33 cellular contexts compared by ENCODE assay signal in genomic region chr17:73867056-73867455, GRCh38.
"Had no signal": no experiment of that assay in that cellular context is flagged by ENCODE, and none has a peak within 500 bp of the region (broad histone marks: within the 10 kb centered on the region; RNA-seq: fewer than 3 reads in every experiment).

No MANE protein-coding gene starts in this region.

- DNase-seq: activated B cell treated with CpG ODN at 0.5 μM for 24 hours; activated CD4-positive, alpha-beta memory T cell treated with anti-CD3 and anti-CD28 coated beads for 36 hours; activated CD4-positive, alpha-beta T cell treated with anti-CD3 and anti-CD28 coated beads for 4 hours; activated CD4-positive, alpha-beta T cell treated with anti-CD3 and anti-CD28 coated beads, Interleukin-2, amount 10 ng/mL, durations not matched to agents 24 days and 14 days; activated CD4-positive, alpha-beta T cell treated with anti-CD3 and anti-CD28 coated beads, Interleukin-2, amount 50 U/mL, for 1 hour; activated CD4-positive, alpha-beta T cell treated with anti-CD3 and anti-CD28 coated beads, Interleukin-2, amount 50 U/mL, for 4 hours; activated CD4-positive, CD25-positive, alpha-beta regulatory T cell treated with anti-CD3 and anti-CD28 coated beads, Interleukin-2, amount 50 U/mL, for 72 hours; activated CD8-positive, alpha-beta memory T cell treated with anti-CD3 and anti-CD28 coated beads, Interleukin-2, amount 50 U/mL, for 4 hours; activated CD8-positive, alpha-beta T cell treated with anti-CD3 and anti-CD28 coated beads for 36 hours; activated effector memory CD4-positive, alpha-beta T cell treated with Interleukin-2 at 50 U/mL for 16 hours; activated gamma-delta T cell; activated naive CD4-positive, alpha-beta T cell treated with anti-CD3 and anti-CD28 coated beads, Interleukin-2, amount 10 ng/mL, durations not matched to agents 7 days and 5 days; activated naive CD4-positive, alpha-beta T cell treated with Interleukin-2 at 50 U/mL for 16 hours; activated naive CD8-positive, alpha-beta T cell treated with anti-CD3 and anti-CD28 coated beads, Interleukin-2, amount 10 ng/mL, durations not matched to agents 7 days and 5 days; activated naive CD8-positive, alpha-beta T cell treated with anti-CD3 and anti-CD28 coated beads, Interleukin-2, amount 50 U/mL, for 24 hours; activated T-cell treated with anti-CD3 and anti-CD28 coated beads for 4 hours; activated T-cell treated with anti-CD3 and anti-CD28 coated beads, Interleukin-2, amount 50 U/mL, for 1 hour; activated T-cell treated with anti-CD3 and anti-CD28 coated beads, Interleukin-2, amount 50 U/mL, for 4 hours; brain microvascular endothelial cell; caudate nucleus; cerebellar nuclear complex; T-helper 2 cell; T-helper 9 cell had no signal

- H3K4me1 Mint-ChIP-seq: activated B cell treated with CpG ODN at 0.5 μM for 24 hours; activated CD4-positive, alpha-beta T cell treated with anti-CD3 and anti-CD28 coated beads, Interleukin-2, amount 10 ng/mL, durations not matched to agents 24 days and 14 days; activated naive CD4-positive, alpha-beta T cell treated with anti-CD3 and anti-CD28 coated beads, Interleukin-2, amount 10 ng/mL, durations not matched to agents 7 days and 5 days; activated naive CD4-positive, alpha-beta T cell treated with anti-CD3 and anti-CD28 coated beads, Interleukin-2, amount 50 U/mL, for 24 hours; activated naive CD8-positive, alpha-beta T cell treated with anti-CD3 and anti-CD28 coated beads, Interleukin-2, amount 10 ng/mL, durations not matched to agents 7 days and 5 days; activated naive CD8-positive, alpha-beta T cell treated with anti-CD3 and anti-CD28 coated beads, Interleukin-2, amount 50 U/mL, for 24 hours; central memory CD8-positive, alpha-beta T cell had no signal

- FAIRE-seq: TTC549 had no signal

- ATAC-seq: activated CD8-positive, alpha-beta T cell treated with anti-CD3 and anti-CD28 coated beads for 36 hours; activated naive CD8-positive, alpha-beta T cell treated with anti-CD3 and anti-CD28 coated beads, Interleukin-2, amount 50 U/mL, for 24 hours; activated T-cell treated with anti-CD3 and anti-CD28 coated beads, Interleukin-2, amount 50 U/mL, for 4 hours had no signal

- H3K27me3 ChIP-seq: ascending aorta, brain microvascular endothelial cell, breast epithelium, cardiac muscle cell had no signal

- H3K27me3 Mint-ChIP-seq: activated CD4-positive, alpha-beta memory T cell treated with anti-CD3 and anti-CD28 coated beads for 36 hours; activated CD4-positive, alpha-beta T cell treated with anti-CD3 and anti-CD28 coated beads, Interleukin-2, amount 10 ng/mL, durations not matched to agents 24 days and 14 days; activated CD8-positive, alpha-beta T cell treated with anti-CD3 and anti-CD28 coated beads for 36 hours; activated naive CD4-positive, alpha-beta T cell treated with anti-CD3 and anti-CD28 coated beads, Interleukin-2, amount 50 U/mL, for 24 hours; activated naive CD8-positive, alpha-beta T cell; activated naive CD8-positive, alpha-beta T cell treated with anti-CD3 and anti-CD28 coated beads, Interleukin-2, amount 10 ng/mL, durations not matched to agents 7 days and 5 days; activated naive CD8-positive, alpha-beta T cell treated with anti-CD3 and anti-CD28 coated beads, Interleukin-2, amount 50 U/mL, for 24 hours had no signal

- H3K36me3 ChIP-seq: ascending aorta, brain microvascular endothelial cell, breast epithelium, cardiac muscle cell had no signal

- H3K27ac Mint-ChIP-seq: activated B cell treated with CpG ODN at 0.5 μM for 24 hours; activated CD4-positive, alpha-beta memory T cell treated with anti-CD3 and anti-CD28 coated beads for 36 hours; activated CD4-positive, alpha-beta T cell treated with anti-CD3 and anti-CD28 coated beads, Interleukin-2, amount 10 ng/mL, durations not matched to agents 24 days and 14 days; activated CD8-positive, alpha-beta T cell treated with anti-CD3 and anti-CD28 coated beads for 36 hours; activated naive CD4-positive, alpha-beta T cell treated with anti-CD3 and anti-CD28 coated beads, Interleukin-2, amount 10 ng/mL, durations not matched to agents 7 days and 5 days; activated naive CD4-positive, alpha-beta T cell treated with anti-CD3 and anti-CD28 coated beads, Interleukin-2, amount 50 U/mL, for 24 hours; activated naive CD8-positive, alpha-beta T cell; activated naive CD8-positive, alpha-beta T cell treated with anti-CD3 and anti-CD28 coated beads, Interleukin-2, amount 10 ng/mL, durations not matched to agents 7 days and 5 days; activated naive CD8-positive, alpha-beta T cell treated with anti-CD3 and anti-CD28 coated beads, Interleukin-2, amount 50 U/mL, for 24 hours; activated T-helper 2 cell treated with anti-CD3 and anti-CD28 coated beads, Interferon-gamma antibody, Interleukin-2, Interleukin-4, amounts not matched to agents 10 μg/mL and 5 μg/mL and 100 μg/mL, durations not matched to agents 14 hours and 24 hours and 36 hours; T-helper 2 cell treated with Interferon-gamma antibody and Interleukin-4, amounts not matched to agents 5 μg/mL and 100 μg/mL, for 36 hours had no signal

- H3K36me3 Mint-ChIP-seq: activated CD4-positive, alpha-beta memory T cell treated with anti-CD3 and anti-CD28 coated beads for 36 hours; activated naive CD4-positive, alpha-beta T cell treated with anti-CD3 and anti-CD28 coated beads, Interleukin-2, amount 10 ng/mL, durations not matched to agents 7 days and 5 days; activated naive CD4-positive, alpha-beta T cell treated with anti-CD3 and anti-CD28 coated beads, Interleukin-2, amount 50 U/mL, for 24 hours; activated naive CD8-positive, alpha-beta T cell; activated naive CD8-positive, alpha-beta T cell treated with anti-CD3 and anti-CD28 coated beads, Interleukin-2, amount 10 ng/mL, durations not matched to agents 7 days and 5 days had no signal

- H3K4me1 ChIP-seq: ascending aorta, breast epithelium had no signal

- H3K9me3 Mint-ChIP-seq: activated B cell treated with CpG ODN at 0.5 μM for 24 hours; activated CD4-positive, alpha-beta memory T cell treated with anti-CD3 and anti-CD28 coated beads for 36 hours; activated CD4-positive, alpha-beta T cell treated with anti-CD3 and anti-CD28 coated beads, Interleukin-2, amount 10 ng/mL, durations not matched to agents 24 days and 14 days; activated CD8-positive, alpha-beta T cell treated with anti-CD3 and anti-CD28 coated beads for 36 hours; activated naive CD4-positive, alpha-beta T cell treated with anti-CD3 and anti-CD28 coated beads, Interleukin-2, amount 10 ng/mL, durations not matched to agents 7 days and 5 days; activated naive CD4-positive, alpha-beta T cell treated with anti-CD3 and anti-CD28 coated beads, Interleukin-2, amount 50 U/mL, for 24 hours; activated naive CD8-positive, alpha-beta T cell treated with anti-CD3 and anti-CD28 coated beads, Interleukin-2, amount 10 ng/mL, durations not matched to agents 7 days and 5 days; activated naive CD8-positive, alpha-beta T cell treated with anti-CD3 and anti-CD28 coated beads, Interleukin-2, amount 50 U/mL, for 24 hours; activated T-cell treated with anti-CD3 and anti-CD28 coated beads, Interleukin-2, amount 50 U/mL, for 4 hours; activated T-helper 2 cell treated with anti-CD3 and anti-CD28 coated beads, Interferon-gamma antibody, Interleukin-2, Interleukin-4, amounts not matched to agents 10 μg/mL and 5 μg/mL and 100 μg/mL, durations not matched to agents 14 hours and 24 hours and 36 hours; central memory CD8-positive, alpha-beta T cell; T-helper 2 cell treated with Interferon-gamma antibody and Interleukin-4, amounts not matched to agents 5 μg/mL and 100 μg/mL, for 36 hours had no signal

- H3K4me3 Mint-ChIP-seq: activated B cell treated with CpG ODN at 0.5 μM for 24 hours; activated CD4-positive, alpha-beta memory T cell treated with anti-CD3 and anti-CD28 coated beads for 36 hours; activated CD4-positive, alpha-beta T cell treated with anti-CD3 and anti-CD28 coated beads, Interleukin-2, amount 10 ng/mL, durations not matched to agents 24 days and 14 days; activated CD8-positive, alpha-beta T cell treated with anti-CD3 and anti-CD28 coated beads for 36 hours; activated naive CD4-positive, alpha-beta T cell treated with anti-CD3 and anti-CD28 coated beads, Interleukin-2, amount 10 ng/mL, durations not matched to agents 7 days and 5 days; activated naive CD4-positive, alpha-beta T cell treated with anti-CD3 and anti-CD28 coated beads, Interleukin-2, amount 50 U/mL, for 24 hours; activated naive CD8-positive, alpha-beta T cell; activated naive CD8-positive, alpha-beta T cell treated with anti-CD3 and anti-CD28 coated beads, Interleukin-2, amount 10 ng/mL, durations not matched to agents 7 days and 5 days; activated naive CD8-positive, alpha-beta T cell treated with anti-CD3 and anti-CD28 coated beads, Interleukin-2, amount 50 U/mL, for 24 hours; activated T-cell treated with anti-CD3 and anti-CD28 coated beads, Interleukin-2, amount 50 U/mL, for 4 hours; central memory CD8-positive, alpha-beta T cell; T-helper 2 cell treated with Interferon-gamma antibody and Interleukin-4, amounts not matched to agents 5 μg/mL and 100 μg/mL, for 36 hours had no signal

- H3K27ac ChIP-seq: ascending aorta, brain microvascular endothelial cell, breast epithelium, cardiac muscle cell, VCaP had no signal

- H3K4me3 ChIP-seq: ascending aorta, breast epithelium, cardiac muscle cell had no signal

- H3K9me3 ChIP-seq: ascending aorta, breast epithelium had no signal
